ENCODE assay signal across 17 cellular contexts in the genomic region with DNA sequence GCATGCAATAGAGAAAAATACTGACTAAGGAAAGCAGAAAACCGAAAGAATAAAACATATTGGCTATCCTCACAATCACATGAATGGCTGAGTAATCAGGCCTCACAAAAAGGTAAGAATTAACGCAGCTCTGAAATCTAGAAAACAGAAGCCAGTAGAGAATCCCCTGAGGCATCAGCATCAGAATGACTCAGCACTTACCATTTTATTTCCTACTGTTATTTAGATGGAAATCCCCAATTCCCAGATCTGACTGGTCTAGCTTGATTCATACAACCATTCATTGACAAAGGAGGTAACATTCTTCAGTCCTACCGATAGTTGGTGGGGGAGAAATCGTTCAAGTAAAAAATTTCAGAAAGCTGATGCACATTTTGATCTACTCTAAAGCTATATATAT.
DNase-seq lines count a peak whose midpoint lies in the region; ATAC-seq and TF ChIP-seq lines count a peak whose summit lies in the region.
"Had no signal": no experiment of that assay in that cellular context is flagged by ENCODE, and none has a peak within 500 bp of the region (broad histone marks: within the 10 kb centered on the region; RNA-seq: fewer than 3 reads in every experiment).

No MANE protein-coding gene starts in this region.

- H4K91ac ChIP-seq in mesenchymal stem cell (ENCODE audit: low read length), result no peak overlapping the region

- H3K4me1 ChIP-seq in mesenchymal stem cell (ENCODE audit: control insufficient read depth, insufficient read depth, low read depth, low read length), result no peaks in the 10 kb centered on the region
- H3K4me1 ChIP-seq: sigmoid colon, transverse colon had no signal

- H3K79me1 ChIP-seq in mesenchymal stem cell (replicated peaks; ENCODE audit: low read length, poor library complexity, severe bottlenecking), result no peaks in the 10 kb centered on the region

- ATAC-seq in GM18868 (IDR thresholded peaks at IDR 0.05; ENCODE audit: unreplicated experiment) (peak; percentile 74), GM21447 (IDR thresholded peaks at IDR 0.05; ENCODE audit: unreplicated experiment) (no peak), HG03378 (IDR thresholded peaks at IDR 0.05; ENCODE audit: unreplicated experiment) (no peak)
- ATAC-seq in activated CD4-positive, CD25-positive, alpha-beta regulatory T cell treated with anti-CD3 and anti-CD28 coated beads, Interleukin-2, amount 50 U/mL, for 24 hours, result no peak
- ATAC-seq: activated CD8-positive, alpha-beta T cell treated with anti-CD3 and anti-CD28 coated beads, Interleukin-2, amount 10 ng/mL, durations not matched to agents 7 days and 5 days; effector memory CD8-positive, alpha-beta T cell had no signal

- H3K23ac ChIP-seq in mesenchymal stem cell (ENCODE audit: low read length in 2 of 2), result no peak overlapping the region

- H2BK120ac ChIP-seq in mesenchymal stem cell (ENCODE audit: low read depth, low read length), result no peak overlapping the region

- WGBS in mesenchymal stem cell, result 70% methylated on average over 2 of the region's 4 CpGs

- no peak overlapping the region for H3K27ac ChIP-seq in mesenchymal stem cell (ENCODE audit: low read length, poor library complexity, severe bottlenecking)
- H3K27ac ChIP-seq: C4-2B, GM23248, sigmoid colon, transverse colon had no signal

- H3K18ac ChIP-seq in mesenchymal stem cell (ENCODE audit: low read depth in 1 of 2, low read length in 2 of 2), result no peak overlapping the region

- H3K14ac ChIP-seq in mesenchymal stem cell (ENCODE audit: low read length in 2 of 2), result no peak overlapping the region

- H3K4me2 ChIP-seq in mesenchymal stem cell (ENCODE audit: low read length, poor library complexity, severe bottlenecking), result no peak overlapping the region

- no peak overlapping the region for H4K8ac ChIP-seq in mesenchymal stem cell (ENCODE audit: low read length)

- no peak overlapping the region for H3K4ac ChIP-seq in mesenchymal stem cell (ENCODE audit: low read depth in 1 of 2, low read length in 2 of 2)

- H2AFZ ChIP-seq in mesenchymal stem cell (ENCODE audit: low read depth, low read length), result no peak overlapping the region
- H2AFZ ChIP-seq: GM23248 had no signal

- no peak overlapping the region for H3K4me3 ChIP-seq in epithelial cell of esophagus (ENCODE audit: low read length)
- H3K4me3 ChIP-seq in mesenchymal stem cell (ENCODE audit: insufficient read depth in 1 of 2, low read depth in 1 of 2, low read length in 2 of 2), result no peak overlapping the region
- H3K4me3 ChIP-seq: GM23248, sigmoid colon, transverse colon had no signal

- no peaks in the 10 kb centered on the region for H3K27me3 ChIP-seq in mesenchymal stem cell (ENCODE audit: control insufficient read depth in 1 of 2, insufficient read depth in 1 of 2, low read length in 2 of 2)
- H3K27me3 ChIP-seq: sigmoid colon, transverse colon had no signal

- H2BK15ac ChIP-seq in mesenchymal stem cell (ENCODE audit: low read depth, poor library complexity, severe bottlenecking), result no peak overlapping the region

- no peak overlapping the region for H2BK5ac ChIP-seq in mesenchymal stem cell (ENCODE audit: low read depth, low read length, poor library complexity, severe bottlenecking)

- H3K36me3 ChIP-seq in mesenchymal stem cell (ENCODE audit: control insufficient read depth in 1 of 2, insufficient read depth in 2 of 2, low read depth in 1 of 2, low read length in 2 of 2), result no peaks in the 10 kb centered on the region
- H3K36me3 ChIP-seq: sigmoid colon, transverse colon had no signal

- no peak overlapping the region for H2AK5ac ChIP-seq in mesenchymal stem cell (ENCODE audit: low read length, severe bottlenecking)

- no peak overlapping the region for H2BK12ac ChIP-seq in mesenchymal stem cell (ENCODE audit: low read length in 2 of 2)

- no peak overlapping the region for H3K9ac ChIP-seq in mesenchymal stem cell (ENCODE audit: low read length)
- H3K9ac ChIP-seq: GM23248 had no signal

- TF ChIP-seq CTCF in epithelial cell of esophagus (IDR thresholded peaks at IDR 0.05; ENCODE audit: insufficient read depth, low read depth, low read length, missing control alignments), result no peak

- H3K9me3 ChIP-seq in mesenchymal stem cell (ENCODE audit: control insufficient read depth, low read length), result peaks cover 32% of the 10 kb centered on the region
- H3K9me3 ChIP-seq: sigmoid colon, transverse colon had no signal

- DNase-seq in OCI-M1 (lab: John Stamatoyannopoulos, UW) (peak; percentile 4), epithelial cell of esophagus (ENCODE audit: low read depth) (peak; percentile 60), mesenchymal stem cell (peak; percentile 6), GOT3 (lab: John Stamatoyannopoulos, UW) (no peak)
- DNase-seq: activated CD8-positive, alpha-beta T cell treated with anti-CD3 and anti-CD28 coated beads, Interleukin-2, amount 10 ng/mL, durations not matched to agents 7 days and 5 days; activated gamma-delta T cell treated with Interleukin-2 at 50 U/mL for 16 hours; effector memory CD8-positive, alpha-beta T cell; GM23248; NCI-H2081 treated with DMSO at 0.1 percent for 48 hours; sigmoid colon; stimulated activated CD4-positive, alpha-beta T cell treated with anti-CD3 and anti-CD28 coated beads, Interleukin-4, amount 100 ng/mL, for 24 hours; transverse colon had no signal
